Comparison of ENCODE assay signal across 16 cellular contexts in the genomic region with DNA sequence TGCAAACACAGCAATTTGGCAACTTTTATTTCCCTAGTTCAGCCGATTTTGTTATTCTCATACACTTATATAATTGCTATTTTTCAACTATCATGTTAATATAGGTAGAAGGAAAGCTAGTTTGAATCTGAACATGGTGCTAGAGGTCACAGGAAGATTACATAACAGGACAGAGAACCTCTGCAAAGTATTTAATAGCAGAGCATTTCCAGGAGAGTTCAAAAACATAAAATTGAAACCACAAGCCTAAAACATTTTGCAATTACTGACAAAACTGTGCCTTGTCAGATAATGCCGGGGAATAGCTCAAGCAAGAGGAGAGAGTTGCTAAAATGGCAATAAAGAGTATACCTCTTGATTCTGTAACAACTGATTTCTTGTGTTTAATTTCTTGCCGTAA.
DNase-seq lines count a peak whose midpoint lies in the region; ATAC-seq, FAIRE-seq and TF ChIP-seq lines count a peak whose summit lies in the region.
"Had no signal": no experiment of that assay in that cellular context is flagged by ENCODE, and none has a peak within 500 bp of the region (broad histone marks: within the 10 kb centered on the region; RNA-seq: fewer than 3 reads in every experiment).

No MANE protein-coding gene starts in this region.

- TF ChIP-seq CTCF in right lobe of liver (IDR thresholded peaks at IDR 0.05) (no peak), HepG2 (CRISPR knock-in tag; IDR thresholded peaks at IDR 0.05) (no peak), choroid plexus epithelial cell (conservative IDR thresholded peaks at IDR 0.05; ENCODE audit: low read depth, low read length) (no peak), ascending aorta (IDR thresholded peaks at IDR 0.05) (no peak)

- H3K4me3 ChIP-seq in right lobe of liver: no peak overlapping the region
- H3K4me3 ChIP-seq in HepG2 (replicated peaks in 1 of 3; ENCODE audit: insufficient read depth in 1 of 3, low read depth in 2 of 3, low read length in 3 of 3): no peak overlapping the region
- H3K4me3 ChIP-seq in choroid plexus epithelial cell (ENCODE audit: low read depth, low read length): no peak overlapping the region
- H3K4me3 ChIP-seq in ascending aorta: no peak overlapping the region
- H3K4me3 ChIP-seq: BLaER1 treated with 17β-estradiol and CSF1 and Interleukin-3, amounts not matched to agents 10 nM and 100 nM; HAP-1 had no signal

- no peaks in the 10 kb centered on the region for H4K20me1 ChIP-seq in HepG2 (ENCODE audit: insufficient read depth, low read length)
- H4K20me1 ChIP-seq: BLaER1 treated with 17β-estradiol and CSF1 and Interleukin-3, amounts not matched to agents 10 nM and 100 nM had no signal

- BruUV-seq in HepG2 (replicated peaks; lab: Mats Ljungman, UMichigan): no TSS peak

- intact Hi-C loops in right lobe of liver (cut with DNase I) (no loop called here), HepG2 (cut with micrococcal nuclease; ENCODE audit: unreplicated experiment) (no loop called here), ascending aorta (cut with DNase I) (no loop called here)

- TF ChIP-seq EP300 in HepG2 (IDR thresholded peaks at IDR 0.05; ENCODE audit: low read depth in 2 of 2, low read length in 2 of 2) (no peak), HepG2 (CRISPR knock-in tag; IDR thresholded peaks at IDR 0.05; ENCODE audit: borderline replicate concordance) (no peak)

- H3K9me3 ChIP-seq in right lobe of liver (no peaks in the 10 kb centered on the region), HepG2 (ENCODE audit: low read length) (no peaks in the 10 kb centered on the region), ascending aorta (no peaks in the 10 kb centered on the region)
- H3K9me3 ChIP-seq: BLaER1 treated with 17β-estradiol and CSF1 and Interleukin-3, amounts not matched to agents 10 nM and 100 nM; HAP-1 had no signal

- in situ Hi-C loops in HepG2 (cut with HindIII; ENCODE audit: extremely low pct_ligation_motif_present, low pct_unique_long_range_greater_than_20kb): no loop called here

- CTCF ChIA-PET in HepG2 (lab: Yijun Ruan, JAX; ENCODE audit: low intra/inter-chr PET ratio, low total read pairs): no interaction called here

- H3K4me2 ChIP-seq in HepG2 (ENCODE audit: low read depth, low read length): no peak overlapping the region
- H3K4me2 ChIP-seq: BLaER1 treated with 17β-estradiol and CSF1 and Interleukin-3, amounts not matched to agents 10 nM and 100 nM had no signal

- no peaks in the 10 kb centered on the region for H3K27me3 ChIP-seq in right lobe of liver
- H3K27me3 ChIP-seq in HepG2 (ENCODE audit: control insufficient read depth in 1 of 2, insufficient read depth in 2 of 2, low read length in 2 of 2): no peaks in the 10 kb centered on the region
- H3K27me3 ChIP-seq in ascending aorta: no peaks in the 10 kb centered on the region
- H3K27me3 ChIP-seq: BLaER1 treated with 17β-estradiol and CSF1 and Interleukin-3, amounts not matched to agents 10 nM and 100 nM had no signal

- no peak for FAIRE-seq in HepG2 (lab: Jason Lieb, UNC)
- FAIRE-seq: GM19239 had no signal

- 34% methylated on average over 3 of the region's 3 CpGs for WGBS in right lobe of liver (ENCODE audit: insufficient coverage, low coverage, low lambda C conversion rate, missing lambda C conversion rate)
- whole genome bisulfite sequencing in HepG2 (ENCODE audit: low lambda C conversion rate): 20% methylated on average over 3 of the region's 3 CpGs

- TF ChIP-seq RAD21 in HepG2 (CRISPR knock-in tag; IDR thresholded peaks at IDR 0.05): no peak

- no peak for TF ChIP-seq POLR2A in right lobe of liver (IDR thresholded peaks at IDR 0.05)
- TF ChIP-seq POLR2A in HepG2 (IDR thresholded peaks at IDR 0.05; ENCODE audit: insufficient read depth in 1 of 2, low read depth in 2 of 2, low read length in 2 of 2): no peak

- POLR2A ChIA-PET in HepG2 (lab: Yijun Ruan, JAX): no interaction called here

- DNase-seq in right lobe of liver (no peak), HepG2 (ENCODE audit: low spot score) (no peak), OCI-M1 (lab: John Stamatoyannopoulos, UW) (peak; percentile 53), choroid plexus epithelial cell (ENCODE audit: low read depth) (peak; percentile 3), ascending aorta (ENCODE audit: low spot score in 2 of 2) (no peak), AG20443 (ENCODE audit: low spot score) (no peak), hypothalamus (lab: John Stamatoyannopoulos, UW) (no peak)
- DNase-seq: 8988T; Calu3; CD8-positive, alpha-beta T cell; DMS79 treated with DMSO at 0.1 percent for 48 hours; GF-D8 had no signal

- H3K79me2 ChIP-seq in HepG2 (ENCODE audit: insufficient read depth, low read length): no peaks in the 10 kb centered on the region

- H3K9ac ChIP-seq in HepG2 (ENCODE audit: insufficient read depth, low read depth, low read length): no peak overlapping the region
- H3K9ac ChIP-seq: BLaER1 treated with 17β-estradiol and CSF1 and Interleukin-3, amounts not matched to agents 10 nM and 100 nM had no signal

- H3K4me1 ChIP-seq in right lobe of liver (no peaks in the 10 kb centered on the region), HepG2 (ENCODE audit: insufficient read depth, low read length) (no peaks in the 10 kb centered on the region), ascending aorta (no peaks in the 10 kb centered on the region)
- H3K4me1 ChIP-seq: BLaER1 treated with 17β-estradiol and CSF1 and Interleukin-3, amounts not matched to agents 10 nM and 100 nM; HAP-1 had no signal

- H3K36me3 ChIP-seq in right lobe of liver (no peaks in the 10 kb centered on the region), HepG2 (replicated peaks in 1 of 2; ENCODE audit: control insufficient read depth in 1 of 2, insufficient read depth in 2 of 2, low read length in 2 of 2) (no peaks in the 10 kb centered on the region), ascending aorta (no peaks in the 10 kb centered on the region)
- H3K36me3 ChIP-seq: BLaER1 treated with 17β-estradiol and CSF1 and Interleukin-3, amounts not matched to agents 10 nM and 100 nM; HAP-1 had no signal

- ATAC-seq in right lobe of liver (peak in 3 of 4 donors; percentile 46 to 57 (median 52)), HepG2 (no peak), HG02973 (IDR thresholded peaks at IDR 0.05; ENCODE audit: unreplicated experiment) (no peak)
- ATAC-seq: CD8-positive, alpha-beta T cell had no signal

- H2AFZ ChIP-seq in HepG2 (ENCODE audit: low read length): no peak overlapping the region

- H3K27ac ChIP-seq in right lobe of liver: no peak overlapping the region
- H3K27ac ChIP-seq in HepG2 (ENCODE audit: extremely low read length, insufficient read depth, low read length): no peak overlapping the region
- no peak overlapping the region for H3K27ac ChIP-seq in ascending aorta
- H3K27ac ChIP-seq: BLaER1 treated with 17β-estradiol and CSF1 and Interleukin-3, amounts not matched to agents 10 nM and 100 nM had no signal

TF ChIP-seq in HepG2, 621 proteins besides CTCF, POLR2A, EP300 and RAD21 (continues in another document):
- TF ChIP-seq, protein P1, sequence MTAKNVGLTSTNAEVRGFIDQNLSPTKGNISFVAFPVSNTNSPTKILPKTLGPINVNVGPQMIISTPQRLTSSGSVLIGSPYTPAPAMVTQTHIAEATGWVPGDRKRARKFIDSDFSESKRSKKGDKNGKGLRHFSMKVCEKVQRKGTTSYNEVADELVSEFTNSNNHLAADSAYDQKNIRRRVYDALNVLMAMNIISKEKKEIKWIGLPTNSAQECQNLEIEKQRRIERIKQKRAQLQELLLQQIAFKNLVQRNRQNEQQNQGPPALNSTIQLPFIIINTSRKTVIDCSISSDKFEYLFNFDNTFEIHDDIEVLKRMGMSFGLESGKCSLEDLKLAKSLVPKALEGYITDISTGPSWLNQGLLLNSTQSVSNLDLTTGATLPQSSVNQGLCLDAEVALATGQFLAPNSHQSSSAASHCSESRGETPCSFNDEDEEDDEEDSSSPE (CRISPR knock-in tag; IDR thresholded peaks at IDR 0.05): no peak
- TF ChIP-seq ZNF143 (CRISPR knock-in tag; IDR thresholded peaks at IDR 0.05): no peak
- no peak for TF ChIP-seq ZNF557 (CRISPR knock-in tag; IDR thresholded peaks at IDR 0.05)
- TF ChIP-seq, protein P2, sequence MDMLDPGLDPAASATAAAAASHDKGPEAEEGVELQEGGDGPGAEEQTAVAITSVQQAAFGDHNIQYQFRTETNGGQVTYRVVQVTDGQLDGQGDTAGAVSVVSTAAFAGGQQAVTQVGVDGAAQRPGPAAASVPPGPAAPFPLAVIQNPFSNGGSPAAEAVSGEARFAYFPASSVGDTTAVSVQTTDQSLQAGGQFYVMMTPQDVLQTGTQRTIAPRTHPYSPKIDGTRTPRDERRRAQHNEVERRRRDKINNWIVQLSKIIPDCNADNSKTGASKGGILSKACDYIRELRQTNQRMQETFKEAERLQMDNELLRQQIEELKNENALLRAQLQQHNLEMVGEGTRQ (IDR thresholded peaks at IDR 0.05; ENCODE audit: low read depth, low read length): no peak
- TF ChIP-seq, protein P2 (CRISPR knock-in tag; IDR thresholded peaks at IDR 0.05; ENCODE audit: borderline replicate concordance): no peak
- TF ChIP-seq MEF2D (CRISPR knock-in tag; IDR thresholded peaks at IDR 0.05): no peak
- no peak for TF ChIP-seq SNRNP70 (IDR thresholded peaks at IDR 0.05; ENCODE audit: low read depth, low read length)
- TF ChIP-seq ZNF121 (CRISPR knock-in tag; IDR thresholded peaks at IDR 0.05): no peak
- no peak for TF ChIP-seq DZIP1 (CRISPR knock-in tag; IDR thresholded peaks at IDR 0.05)

Comparison
In these comparisons a context has a peak if more than half of its experiments do, and no peak if none do; other contexts are left out.
1. ATAC-seq: peak in right lobe of liver (3 of 4); none in HepG2 (single experiment) and HG02973 (single experiment).
2. DNase-seq: peak in OCI-M1 (single experiment) and choroid plexus epithelial cell (single experiment); none in right lobe of liver (0 of 3), HepG2 (single experiment), ascending aorta (0 of 2), AG20443 (single experiment) and hypothalamus (0 of 51).